ENCODE assay signal across 9 cellular contexts in the genomic region with DNA sequence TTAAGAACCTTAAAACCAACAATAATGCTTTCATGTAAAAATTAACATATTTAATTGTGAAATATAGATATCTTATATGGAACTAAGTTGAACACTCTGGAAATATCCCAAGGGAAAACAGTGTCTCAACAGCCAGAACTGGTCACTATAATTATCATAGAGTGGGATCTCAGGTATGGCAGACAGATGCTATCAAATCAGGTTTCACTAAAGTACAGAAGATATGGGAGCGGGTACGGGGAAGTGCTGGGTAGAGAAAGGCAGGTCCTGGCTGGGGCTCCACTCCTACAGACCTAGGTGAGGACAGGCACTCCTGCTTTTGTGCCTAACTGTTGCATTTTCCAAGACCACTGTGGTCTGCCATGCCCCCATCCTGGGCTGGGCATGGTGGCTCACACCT.
"Had no signal": no experiment of that assay in that cellular context is flagged by ENCODE, and none has a peak within 500 bp of the region (broad histone marks: within the 10 kb centered on the region; RNA-seq: fewer than 3 reads in every experiment).

No MANE protein-coding gene starts in this region.

- DNase-seq: H7, HFFc6, IMR-90, KG1 had no signal

- H3K4me3 Mint-ChIP-seq: GM23338, HFFc6 had no signal

- H2AFZ ChIP-seq: GM23338 had no signal

- ATAC-seq: GM23338, HCT116, K562 had no signal

- H3K4me2 ChIP-seq: GM23338 had no signal

- H3K9me3 ChIP-seq: HAP-1 had no signal

- H3K36me3 ChIP-seq: HAP-1 had no signal

- FAIRE-seq: HTR-8/SVneo, K562 had no signal

- H3K9me3 Mint-ChIP-seq: GM23338, HFFc6 had no signal

- H3K4me3 ChIP-seq: GM23338, HAP-1, K562 had no signal

- H3K27ac Mint-ChIP-seq: GM23338, HFFc6 had no signal
